14 cellular contexts compared by ENCODE assay signal in the genomic region with DNA sequence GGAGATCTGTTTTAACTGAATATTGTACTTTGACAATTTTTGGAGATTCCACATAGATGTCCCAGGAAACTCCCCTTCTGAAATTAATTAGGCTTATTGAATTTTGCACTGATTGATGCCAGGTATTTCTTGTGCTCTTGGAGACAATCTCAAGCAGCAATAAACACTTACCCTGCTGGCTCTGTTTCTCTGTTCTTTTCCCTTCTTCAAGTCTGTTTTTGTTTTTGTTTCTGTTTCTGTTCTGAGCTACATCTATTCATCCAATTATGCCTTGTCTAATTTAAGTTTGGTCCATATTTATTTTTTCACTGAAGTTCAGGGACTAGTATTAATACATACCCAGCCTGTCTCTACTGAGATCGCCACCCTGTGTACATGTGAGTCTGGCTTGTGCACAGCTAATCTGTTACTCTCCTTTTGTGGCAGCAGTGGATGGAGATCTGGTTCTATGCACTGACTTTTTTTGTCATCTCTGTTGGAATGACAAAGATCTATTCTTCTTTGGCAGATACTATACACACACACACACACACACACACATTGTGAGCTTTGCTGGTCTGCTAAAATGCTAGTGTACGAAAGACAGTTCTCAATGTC. TPM values are rescaled to one million over a fixed set of nuclear protein-coding genes. Genes with fewer than 3 reads are reported as not detected.
A peak's percentile ranks its signal among the peaks of the same experiment; 100 is the strongest.
DNase-seq lines count a peak whose midpoint lies in the region; ATAC-seq and TF ChIP-seq lines count a peak whose summit lies in the region.
"Had no signal": no experiment of that assay in that cellular context is flagged by ENCODE, and none has a peak within 500 bp of the region (broad histone marks: within the 10 kb centered on the region; RNA-seq: fewer than 3 reads in every experiment).

No MANE protein-coding gene starts in this region.

- H3K27me3 Mint-ChIP-seq in stimulated activated memory B cell treated with anti-CD40 and anti-IgM and Interleukin-4, amounts not matched to agents 10 μg/mL and 1 μg/mL and 100 μg/mL, for 72 hours = no peaks in the 10 kb centered on the region
- H3K27me3 Mint-ChIP-seq: activated naive CD8-positive, alpha-beta T cell; progenitor cell of endocrine pancreas had no signal

- peaks cover 20% of the 10 kb centered on the region for H3K4me1 Mint-ChIP-seq in stimulated activated memory B cell treated with anti-CD40 and anti-IgM and Interleukin-4, amounts not matched to agents 10 μg/mL and 1 μg/mL and 100 μg/mL, for 72 hours

- peak overlapping the region; percentile 59 for H3K27ac Mint-ChIP-seq in stimulated activated memory B cell treated with anti-CD40 and anti-IgM and Interleukin-4, amounts not matched to agents 10 μg/mL and 1 μg/mL and 100 μg/mL, for 72 hours
- H3K27ac Mint-ChIP-seq: activated naive CD8-positive, alpha-beta T cell had no signal

- no peaks in the 10 kb centered on the region for H3K4me1 ChIP-seq in esophagus muscularis mucosa

- TF ChIP-seq CTCF in VCaP (conservative IDR thresholded peaks at IDR 0.05) (no peak), esophagus muscularis mucosa (IDR thresholded peaks at IDR 0.05) (no peak)

- 65% methylated on average over 2 of the region's 2 CpGs for WGBS in esophagus muscularis mucosa

- intact Hi-C loops in esophagus muscularis mucosa (cut with DNase I) = no loop called here

- H3K4me3 Mint-ChIP-seq in stimulated activated memory B cell treated with anti-CD40 and anti-IgM and Interleukin-4, amounts not matched to agents 10 μg/mL and 1 μg/mL and 100 μg/mL, for 72 hours = peak overlapping the region; percentile 58
- H3K4me3 Mint-ChIP-seq: activated naive CD8-positive, alpha-beta T cell had no signal

- H3K27me3 ChIP-seq in esophagus muscularis mucosa = no peaks in the 10 kb centered on the region

- DNase-seq in esophagus muscularis mucosa (ENCODE audit: extremely low spot score) (no peak), epidermal melanocyte (ENCODE audit: insufficient read length, low spot score) (no peak), activated gamma-delta T cell (lab: John Stamatoyannopoulos, UW) (no peak)
- DNase-seq: Kasumi-1, left ventricle myocardium inferior, NCI-H524 treated with DMSO at 0.1 percent for 48 hours had no signal

- no peaks in the 10 kb centered on the region for H3K36me3 Mint-ChIP-seq in stimulated activated memory B cell treated with anti-CD40 and anti-IgM and Interleukin-4, amounts not matched to agents 10 μg/mL and 1 μg/mL and 100 μg/mL, for 72 hours

- no peak for TF ChIP-seq POLR2A in esophagus muscularis mucosa (IDR thresholded peaks at IDR 0.05; ENCODE audit: low read depth)

- H3K9me3 Mint-ChIP-seq in stimulated activated memory B cell treated with anti-CD40 and anti-IgM and Interleukin-4, amounts not matched to agents 10 μg/mL and 1 μg/mL and 100 μg/mL, for 72 hours = peaks cover 8% of the 10 kb centered on the region

- TF ChIP-seq EP300 in esophagus muscularis mucosa (IDR thresholded peaks at IDR 0.05) = no peak

- peaks cover 0 to 15% (median 6%) of the 10 kb centered on the region in 4 donors for H3K9me3 ChIP-seq in esophagus muscularis mucosa

- no peak overlapping the region for H3K4me3 ChIP-seq in esophagus muscularis mucosa
- H3K4me3 ChIP-seq: left ventricle myocardium inferior had no signal

- ATAC-seq in GM18907 (IDR thresholded peaks at IDR 0.05; ENCODE audit: unreplicated experiment) = peak; percentile 51
- peak; percentile 49 for ATAC-seq in HG02852 (IDR thresholded peaks at IDR 0.05; ENCODE audit: unreplicated experiment)
- ATAC-seq in stimulated activated memory B cell treated with anti-CD40 and anti-IgM and Interleukin-4, amounts not matched to agents 10 μg/mL and 1 μg/mL and 100 μg/mL, for 72 hours = peak; percentile 41

- H3K27ac ChIP-seq in VCaP = peak overlapping the region; percentile 57
- H3K27ac ChIP-seq in esophagus muscularis mucosa (replicated peaks in 1 of 4) = no peak overlapping the region
- H3K27ac ChIP-seq: left ventricle myocardium inferior had no signal

- no peaks in the 10 kb centered on the region for H3K36me3 ChIP-seq in esophagus muscularis mucosa
- H3K36me3 ChIP-seq: left ventricle myocardium inferior had no signal

RNA-seq across cellular contexts. Expression of gene IL22RA2, which starts 51.9 kb away (rescaled TPM):
- not detected for total RNA-seq in esophagus muscularis mucosa
- total RNA-seq: H1, left ventricle myocardium inferior, progenitor cell of endocrine pancreas, subcutaneous adipose tissue had no signal
